ENCODE assay signal across 20 cellular contexts in genomic region chr19:56864443-56865125, GRCh38. TPM values are rescaled to one million over a fixed set of nuclear protein-coding genes. Genes with fewer than 3 reads are reported as not detected.
DNase-seq lines count a peak whose midpoint lies in the region; ATAC-seq lines count a peak whose summit lies in the region.
"Had no signal": no experiment of that assay in that cellular context is flagged by ENCODE, and none has a peak within 500 bp of the region (broad histone marks: within the 10 kb centered on the region; RNA-seq: fewer than 3 reads in every experiment).

No MANE protein-coding gene starts in this region.

- H2BK12ac ChIP-seq in mesenchymal stem cell (ENCODE audit: low read length in 2 of 2) = no peak overlapping the region

- H3K18ac ChIP-seq in mesenchymal stem cell (ENCODE audit: low read depth in 1 of 2, low read length in 2 of 2) = no peak overlapping the region

- no peaks in the 10 kb centered on the region for H3K4me1 ChIP-seq in mesenchymal stem cell (ENCODE audit: control insufficient read depth, insufficient read depth, low read depth, low read length)
- H3K4me1 ChIP-seq: A549 had no signal

- no peak overlapping the region for H3K4me3 ChIP-seq in mesenchymal stem cell (ENCODE audit: insufficient read depth in 1 of 2, low read depth in 1 of 2, low read length in 2 of 2)
- H3K4me3 ChIP-seq: A549, GM23248 had no signal

- H3K14ac ChIP-seq in mesenchymal stem cell (ENCODE audit: low read length in 2 of 2) = no peak overlapping the region

- H3K27me3 ChIP-seq in mesenchymal stem cell (ENCODE audit: control insufficient read depth in 1 of 2, insufficient read depth in 1 of 2, low read length in 2 of 2) = no peaks in the 10 kb centered on the region

- 94% methylated on average over 47 of the region's 50 CpGs for WGBS in mesenchymal stem cell

- DNase-seq in Right ventricle myocardium inferior (ENCODE audit: missing footprints) (no peak), cardiac septum (ENCODE audit: low spot score) (no peak), Daoy (ENCODE audit: low read depth) (peak; percentile 34), mesenteric fat pad (ENCODE audit: low spot score) (peak; percentile 84), NCI-H774 (lab: John Stamatoyannopoulos, UW) (no peak), mesenchymal stem cell (no peak), NCI-H146 treated with DMSO at 0.1 percent for 48 hours (lab: John Stamatoyannopoulos, UW; ENCODE audit: unreplicated experiment) (no peak)
- DNase-seq: 8988T; C1 segment of cervical spinal cord; Calu3; CD4-positive, alpha-beta memory T cell; COR-L47; DMS53; DMS79 treated with DMSO at 0.1 percent for 48 hours; GM23248; H7; HCEC 1CT had no signal

- no peak overlapping the region for H3K9ac ChIP-seq in mesenchymal stem cell (ENCODE audit: low read length)
- H3K9ac ChIP-seq: GM23248 had no signal

- no peak overlapping the region for H3K4ac ChIP-seq in mesenchymal stem cell (ENCODE audit: low read depth in 1 of 2, low read length in 2 of 2)

- H2BK120ac ChIP-seq in mesenchymal stem cell (ENCODE audit: low read depth, low read length) = no peak overlapping the region

- no peaks in the 10 kb centered on the region for H3K36me3 ChIP-seq in mesenchymal stem cell (ENCODE audit: control insufficient read depth in 1 of 2, insufficient read depth in 2 of 2, low read depth in 1 of 2, low read length in 2 of 2)

- no peak overlapping the region for H2AFZ ChIP-seq in mesenchymal stem cell (ENCODE audit: low read depth, low read length)
- H2AFZ ChIP-seq: GM23248 had no signal

- H3K79me1 ChIP-seq in mesenchymal stem cell (replicated peaks; ENCODE audit: low read length, poor library complexity, severe bottlenecking) = no peaks in the 10 kb centered on the region

- H4K91ac ChIP-seq in mesenchymal stem cell (ENCODE audit: low read length) = no peak overlapping the region

- intact Hi-C loops in Right ventricle myocardium inferior (cut with DNase I) = no loop called here
- intact Hi-C loops in cardiac septum (cut with DNase I) = no loop called here

- ATAC-seq in Right ventricle myocardium inferior = peak; percentile 37
- ATAC-seq: A549 had no signal

- H3K27ac ChIP-seq in mesenchymal stem cell (ENCODE audit: low read length, poor library complexity, severe bottlenecking) = no peak overlapping the region
- H3K27ac ChIP-seq: A549, GM23248 had no signal

- H3K23ac ChIP-seq in mesenchymal stem cell (ENCODE audit: low read length in 2 of 2) = no peak overlapping the region

- H3K9me3 ChIP-seq in mesenchymal stem cell (ENCODE audit: control insufficient read depth, low read length) = peaks cover 31% of the 10 kb centered on the region

- H4K8ac ChIP-seq in mesenchymal stem cell (ENCODE audit: low read length) = no peak overlapping the region

- no peak overlapping the region for H2BK15ac ChIP-seq in mesenchymal stem cell (ENCODE audit: low read depth, poor library complexity, severe bottlenecking)

- H2BK5ac ChIP-seq in mesenchymal stem cell (ENCODE audit: low read depth, low read length, poor library complexity, severe bottlenecking) = no peak overlapping the region

- no peak overlapping the region for H3K4me2 ChIP-seq in mesenchymal stem cell (ENCODE audit: low read length, poor library complexity, severe bottlenecking)
- H3K4me2 ChIP-seq: A549 had no signal

- no peak overlapping the region for H2AK5ac ChIP-seq in mesenchymal stem cell (ENCODE audit: low read length, severe bottlenecking)

RNA-seq across cellular contexts. Expression of gene PEG3, which starts 24.1 kb away (rescaled TPM):
- total RNA-seq in Right ventricle myocardium inferior (7.9 TPM), cardiac septum (7.2 TPM), mesenteric fat pad (13.2 TPM)
- 4.1 and 6.6 TPM in 2 replicates for total RNA-seq in Daoy (2014; rRNA removed; shearing (Covaris generic))
- not detected for polyA plus RNA-seq in mesenchymal stem cell (2013, experiment 1 of 2)
- polyA plus RNA-seq in mesenchymal stem cell (2013, experiment 2 of 2) = not detected
- total RNA-seq: CD4-positive, alpha-beta memory T cell; H1; H7 had no signal
- polyA plus RNA-seq: A549; CD4-positive, alpha-beta memory T cell; H1 had no signal

RNA-seq across cellular contexts. Expression of gene ZIM2, which starts 24.1 kb away (rescaled TPM):
- total RNA-seq in Right ventricle myocardium inferior = not detected
- not detected for total RNA-seq in cardiac septum
- 2.5 and 4.8 TPM in 2 replicates for total RNA-seq in Daoy (2014; rRNA removed; shearing (Covaris generic))
- 0.87 TPM for total RNA-seq in mesenteric fat pad
- polyA plus RNA-seq in mesenchymal stem cell (2013, experiment 1 of 2) = not detected
- polyA plus RNA-seq in mesenchymal stem cell (2013, experiment 2 of 2) = not detected
- total RNA-seq: Calu3; CD4-positive, alpha-beta memory T cell; GM23248; H1; H7 had no signal
- polyA plus RNA-seq: A549; BJ; CD4-positive, alpha-beta memory T cell; GM23248; H1 had no signal

Comparison
In these comparisons a context has a peak if more than half of its experiments do, and no peak if none do; other contexts are left out.
1. DNase-seq: peak in Daoy (single experiment) and mesenteric fat pad (single experiment); none in Right ventricle myocardium inferior (single experiment), cardiac septum (single experiment), NCI-H774 (single experiment), mesenchymal stem cell (single experiment) and NCI-H146 treated with DMSO at 0.1 percent for 48 hours (single experiment).